ENCODE assay signal across 17 cellular contexts in the genomic region with DNA sequence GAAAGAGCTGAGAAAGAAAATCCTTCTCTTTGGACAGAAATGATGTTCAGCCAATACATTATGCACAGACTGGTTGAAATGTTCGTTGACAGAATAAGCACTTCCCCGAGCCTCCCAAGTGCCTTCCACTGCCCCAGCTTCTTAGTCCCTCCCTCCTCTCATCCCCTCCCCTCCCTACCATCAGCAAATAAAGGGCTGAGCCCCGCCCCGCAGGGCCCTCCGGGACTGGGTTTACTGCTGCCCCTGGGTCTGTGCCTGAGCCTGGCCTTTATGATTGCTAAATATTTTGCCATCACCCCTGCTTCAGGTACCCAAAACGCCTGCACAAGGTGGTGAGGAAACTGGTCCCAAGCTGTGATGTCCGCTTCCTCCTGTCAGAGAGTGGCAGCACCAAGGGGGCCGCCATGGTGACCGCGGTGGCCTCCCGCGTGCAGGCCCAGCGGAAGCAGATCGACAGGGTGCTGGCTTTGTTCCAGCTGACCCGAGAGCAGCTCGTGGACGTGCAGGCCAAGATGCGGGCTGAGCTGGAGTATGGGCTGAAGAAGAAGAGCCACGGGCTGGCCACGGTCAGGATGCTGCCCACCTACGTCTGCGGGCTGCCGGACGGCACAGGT. TPM values are rescaled to one million over a fixed set of nuclear protein-coding genes. Genes with fewer than 3 reads are reported as not detected.
DNase-seq lines count a peak whose midpoint lies in the region; ATAC-seq, FAIRE-seq and TF ChIP-seq lines count a peak whose summit lies in the region.
"Had no signal": no experiment of that assay in that cellular context is flagged by ENCODE, and none has a peak within 500 bp of the region (broad histone marks: within the 10 kb centered on the region; RNA-seq: fewer than 3 reads in every experiment).

No MANE protein-coding gene starts in this region.

- intact Hi-C loops in HepG2 (cut with micrococcal nuclease; ENCODE audit: unreplicated experiment), result no loop called here
- intact Hi-C loops in right lobe of liver (cut with DNase I), result no loop called here
- intact Hi-C loops in activated CD8-positive, alpha-beta T cell treated with anti-CD3 and anti-CD28 coated beads for 36 hours (cut with micrococcal nuclease), result no loop called here

- no peak overlapping the region for H3K56ac ChIP-seq in H1 (replicated peaks; ENCODE audit: insufficient read length, low read depth, low read length)

- no peak overlapping the region for H2BK20ac ChIP-seq in H1 (ENCODE audit: low read length)

- H3K4me3 Mint-ChIP-seq in activated CD8-positive, alpha-beta T cell treated with anti-CD3 and anti-CD28 coated beads for 36 hours, result no peak overlapping the region
- H3K4me3 Mint-ChIP-seq: CD8-positive, alpha-beta memory T cell; IgD-negative memory B cell had no signal

- no TSS peak for BruUV-seq in HepG2 (replicated peaks; lab: Mats Ljungman, UMichigan)

- TF ChIP-seq RAD21 in HepG2 (CRISPR knock-in tag; IDR thresholded peaks at IDR 0.05), result no peak
- TF ChIP-seq RAD21 in H1 (IDR thresholded peaks at IDR 0.05 in 1 of 2, conservative IDR thresholded peaks at IDR 0.05 in 1 of 2; ENCODE audit: low read depth in 2 of 2, low read length in 2 of 2), result no peak

- no peak overlapping the region for H3K4me2 ChIP-seq in HepG2 (ENCODE audit: low read depth, low read length)
- H3K4me2 ChIP-seq in H1 (ENCODE audit: insufficient read depth in 1 of 2, low read depth in 2 of 2, low read length in 2 of 2), result no peak overlapping the region
- no peak overlapping the region for H3K4me2 ChIP-seq in neuronal stem cell (ENCODE audit: insufficient read depth, low read length, poor library complexity, severe bottlenecking)
- H3K4me2 ChIP-seq: BLaER1 had no signal

- no peaks in the 10 kb centered on the region for H3K4me1 Mint-ChIP-seq in activated CD8-positive, alpha-beta T cell treated with anti-CD3 and anti-CD28 coated beads for 36 hours (ENCODE audit: low read depth)
- H3K4me1 Mint-ChIP-seq: CD8-positive, alpha-beta memory T cell; IgD-negative memory B cell had no signal

- 94% methylated on average over 19 of the region's 24 CpGs for WGBS in HepG2 (ENCODE audit: low lambda C conversion rate)
- 92% methylated on average over 9 of the region's 24 CpGs for WGBS in right lobe of liver (ENCODE audit: insufficient coverage, low coverage, low lambda C conversion rate, missing lambda C conversion rate)
- WGBS in H1 (ENCODE audit: extremely low coverage in 1 of 2, insufficient coverage in 1 of 2, insufficient read length in 1 of 2, insufficient replicate concordance in 2 of 2, low coverage in 1 of 2, low lambda C conversion rate in 2 of 2, missing lambda C conversion rate in 1 of 2), 2 experiments, result 95% methylated on average over 24 of the region's 24 CpGs; no CpG with 5 or more reads in 1 of the 2 experiments
- WGBS in neuronal stem cell (ENCODE audit: extremely low coverage in 2 of 2, insufficient read length in 2 of 2, insufficient replicate concordance in 1 of 2), 2 donors, result no CpG with 5 or more reads among the region's 24 CpGs

- H4K91ac ChIP-seq in H1 (replicated peaks; ENCODE audit: insufficient read length, low read length) (no peak overlapping the region), neuronal stem cell (ENCODE audit: low read depth, low read length, poor library complexity) (no peak overlapping the region)

- H3K36me3 ChIP-seq in HepG2 (replicated peaks in 1 of 2; ENCODE audit: control insufficient read depth in 1 of 2, insufficient read depth in 2 of 2, low read length in 2 of 2) (peaks cover 3 to 11% of the 10 kb centered on the region in 2 experiments; a peak in 3 of 5 replicates), right lobe of liver (peaks cover 0 to 5% (median 0%) of the 10 kb centered on the region in 4 donors), H1 (ENCODE audit: control insufficient read depth in 2 of 4, insufficient read depth in 4 of 4, low read length in 3 of 4) (no peaks in the 10 kb centered on the region), neuronal stem cell (replicated peaks in 1 of 2; ENCODE audit: control insufficient read depth in 2 of 2, insufficient read depth in 2 of 2, low read length in 2 of 2) (no peaks in the 10 kb centered on the region)
- H3K36me3 ChIP-seq: BLaER1 had no signal

- H3K27me3 ChIP-seq in HepG2 (ENCODE audit: control insufficient read depth in 1 of 2, insufficient read depth in 2 of 2, low read length in 2 of 2) (no peaks in the 10 kb centered on the region), right lobe of liver (no peaks in the 10 kb centered on the region), H1 (replicated peaks in 1 of 4; ENCODE audit: control insufficient read depth in 3 of 4, extremely low read depth in 1 of 4, insufficient read depth in 3 of 4, low read length in 3 of 4) (no peaks in the 10 kb centered on the region), neuronal stem cell (ENCODE audit: control insufficient read depth in 3 of 3, insufficient read depth in 3 of 3, low read depth in 1 of 3, low read length in 3 of 3) (peaks cover 0 to 21% (median 0%) of the 10 kb centered on the region in 3 experiments)
- H3K27me3 ChIP-seq: BLaER1 had no signal

- ATAC-seq in HepG2 (no peak), right lobe of liver (no peak), GM19395 (IDR thresholded peaks at IDR 0.05; ENCODE audit: unreplicated experiment) (no peak)
- no peak for ATAC-seq in activated CD8-positive, alpha-beta T cell treated with anti-CD3 and anti-CD28 coated beads for 36 hours
- ATAC-seq: HCT116 had no signal

- H2BK15ac ChIP-seq in H1 (ENCODE audit: low read length), result no peak overlapping the region
- no peak overlapping the region for H2BK15ac ChIP-seq in neuronal stem cell (ENCODE audit: low read length)

- no peak overlapping the region for H3K27ac ChIP-seq in HepG2 (ENCODE audit: extremely low read length, insufficient read depth, low read length)
- no peak overlapping the region for H3K27ac ChIP-seq in right lobe of liver
- H3K27ac ChIP-seq in H1 (ENCODE audit: low read depth, low read length), result no peak overlapping the region
- no peak overlapping the region for H3K27ac ChIP-seq in neuronal stem cell (replicated peaks; ENCODE audit: low read length)
- H3K27ac ChIP-seq: BLaER1 had no signal

- CTCF ChIA-PET in HepG2 (lab: Yijun Ruan, JAX; ENCODE audit: low intra/inter-chr PET ratio, low total read pairs) (no interaction called here), H1 (lab: Charles Lee; ENCODE audit: partially characterized antibody) (interaction anchor here (1.0 to 1.9 kb wide), 4 partner anchors 10 to 142 kb away, joined by 3 to 7 read pairs (median 3); no protein-coding TSS in a partner anchor)
- CTCF ChIA-PET in activated CD8-positive, alpha-beta T cell treated with anti-CD3 and anti-CD28 coated beads for 36 hours (lab: Charles Lee), result no interaction called here

- H3K23ac ChIP-seq in H1 (ENCODE audit: insufficient read length), result no peak overlapping the region
- H3K23ac ChIP-seq in neuronal stem cell (ENCODE audit: low read depth, low read length, poor library complexity), result peak overlapping the region; percentile 17

- no peak overlapping the region for H3K4me3 ChIP-seq in HepG2 (replicated peaks in 1 of 3; ENCODE audit: insufficient read depth in 1 of 3, low read depth in 2 of 3, low read length in 3 of 3)
- no peak overlapping the region for H3K4me3 ChIP-seq in right lobe of liver
- no peak overlapping the region for H3K4me3 ChIP-seq in H1 (ENCODE audit: extremely low read depth in 1 of 4, insufficient read depth in 2 of 4, low read depth in 3 of 4, low read length in 4 of 4)
- H3K4me3 ChIP-seq in neuronal stem cell (ENCODE audit: low read length in 2 of 2), result no peak overlapping the region
- H3K4me3 ChIP-seq: BLaER1 had no signal

- H2AK5ac ChIP-seq in H1 (ENCODE audit: low read depth, low read length) (no peak overlapping the region), neuronal stem cell (ENCODE audit: low read depth, low read length) (peak overlapping the region; percentile 40)

- no peak overlapping the region for H2BK5ac ChIP-seq in H1 (ENCODE audit: low read depth, low read length)
- no peak overlapping the region for H2BK5ac ChIP-seq in neuronal stem cell (ENCODE audit: low read length)

- no peak for TF ChIP-seq EP300 in HepG2 (IDR thresholded peaks at IDR 0.05; ENCODE audit: low read depth in 2 of 2, low read length in 2 of 2)
- no peak for TF ChIP-seq EP300 in HepG2 (CRISPR knock-in tag; IDR thresholded peaks at IDR 0.05; ENCODE audit: borderline replicate concordance)
- TF ChIP-seq EP300 in H1 (IDR thresholded peaks at IDR 0.05; ENCODE audit: borderline replicate concordance in 1 of 2, low read depth in 2 of 2, low read length in 2 of 2), result no peak

- DNase-seq in HepG2 (ENCODE audit: low spot score) (no peak), right lobe of liver (no peak), H1 (ENCODE audit: low read depth in 1 of 2, low spot score in 2 of 2) (no peak), neuronal stem cell (ENCODE audit: low spot score) (no peak), NCI-H2107 treated with DMSO at 0.1 percent for 48 hours (lab: John Stamatoyannopoulos, UW; ENCODE audit: unreplicated experiment) (no peak)
- DNase-seq in activated CD8-positive, alpha-beta T cell treated with anti-CD3 and anti-CD28 coated beads for 36 hours, result no peak
- DNase-seq: 8988T; AML-193; Caco-2; CD8-positive, alpha-beta memory T cell; DND-41; GDM1 had no signal

- H3K18ac ChIP-seq in H1 (ENCODE audit: extremely low read depth, low read length) (no peak overlapping the region), neuronal stem cell (ENCODE audit: low read length) (peak overlapping the region; percentile 87)

- in situ Hi-C loops in HepG2 (cut with HindIII; ENCODE audit: extremely low pct_ligation_motif_present, low pct_unique_long_range_greater_than_20kb), result no loop called here

- H3K36me3 Mint-ChIP-seq in activated CD8-positive, alpha-beta T cell treated with anti-CD3 and anti-CD28 coated beads for 36 hours (ENCODE audit: low read depth), result no peaks in the 10 kb centered on the region
- H3K36me3 Mint-ChIP-seq: IgD-negative memory B cell had no signal

- no peaks in the 10 kb centered on the region for H3K79me2 ChIP-seq in HepG2 (ENCODE audit: insufficient read depth, low read length)
- H3K79me2 ChIP-seq in H1 (ENCODE audit: control insufficient read depth in 1 of 2, insufficient read depth in 2 of 2, low read length in 2 of 2), result no peaks in the 10 kb centered on the region

- no peak overlapping the region for H2BK120ac ChIP-seq in H1 (replicated peaks; ENCODE audit: low read depth, low read length)
- H2BK120ac ChIP-seq in neuronal stem cell (ENCODE audit: low read depth, low read length), result no peak overlapping the region

- H3K4ac ChIP-seq in H1 (replicated peaks; ENCODE audit: insufficient read length, low read depth, low read length) (no peak overlapping the region), neuronal stem cell (ENCODE audit: low read length) (no peak overlapping the region)

- H2AFZ ChIP-seq in HepG2 (ENCODE audit: low read length), result no peak overlapping the region
- H2AFZ ChIP-seq in H1 (ENCODE audit: low read length), result no peak overlapping the region
- H2AFZ ChIP-seq in neuronal stem cell (ENCODE audit: low read length), result no peak overlapping the region

- H3K9ac ChIP-seq in HepG2 (ENCODE audit: insufficient read depth, low read depth, low read length) (no peak overlapping the region), H1 (replicated peaks in 1 of 4; ENCODE audit: extremely low read depth in 1 of 4, low read depth in 3 of 4, low read length in 3 of 4) (no peak overlapping the region), neuronal stem cell (ENCODE audit: low read depth, low read length, poor library complexity) (no peak overlapping the region)
- H3K9ac ChIP-seq: BLaER1 had no signal

- TF ChIP-seq CTCF in HepG2 (CRISPR knock-in tag; IDR thresholded peaks at IDR 0.05) (no peak), right lobe of liver (IDR thresholded peaks at IDR 0.05) (no peak), H1 (IDR thresholded peaks at IDR 0.05; ENCODE audit: control extremely low read depth in 1 of 3, insufficient read depth in 1 of 3, low read depth in 1 of 3, low read length in 3 of 3) (no peak)
- TF ChIP-seq CTCF in activated CD8-positive, alpha-beta T cell treated with anti-CD3 and anti-CD28 coated beads for 36 hours (IDR thresholded peaks at IDR 0.05), result no peak

- no peaks in the 10 kb centered on the region for H3K9me3 Mint-ChIP-seq in activated CD8-positive, alpha-beta T cell treated with anti-CD3 and anti-CD28 coated beads for 36 hours
- H3K9me3 Mint-ChIP-seq: CD8-positive, alpha-beta memory T cell; IgD-negative memory B cell had no signal

- no peak overlapping the region for H4K8ac ChIP-seq in H1 (ENCODE audit: extremely low read depth, insufficient read depth, low read length)
- no peak overlapping the region for H4K8ac ChIP-seq in neuronal stem cell (ENCODE audit: low read depth, low read length)

- no peak overlapping the region for H4K5ac ChIP-seq in H1 (ENCODE audit: insufficient read length, low read depth, low read length)

- peak overlapping the region; percentile 39; the same call in 1 of the 2 replicates for H2BK12ac ChIP-seq in H1 (ENCODE audit: low read depth, low read length)
- no peak overlapping the region for H2BK12ac ChIP-seq in neuronal stem cell (ENCODE audit: low read length)

- H3K9me3 ChIP-seq in HepG2 (ENCODE audit: low read length), result no peaks in the 10 kb centered on the region
- no peaks in the 10 kb centered on the region for H3K9me3 ChIP-seq in right lobe of liver
- no peaks in the 10 kb centered on the region for H3K9me3 ChIP-seq in H1 (ENCODE audit: insufficient read depth in 2 of 2, low read depth in 1 of 2, low read length in 1 of 2)
- H3K9me3 ChIP-seq in neuronal stem cell (replicated peaks in 1 of 2; ENCODE audit: control insufficient read depth in 2 of 2, insufficient read depth in 1 of 2, low read depth in 1 of 2, low read length in 2 of 2), result no peaks in the 10 kb centered on the region
- H3K9me3 ChIP-seq: BLaER1 had no signal

- no peaks in the 10 kb centered on the region for H3K27me3 Mint-ChIP-seq in activated CD8-positive, alpha-beta T cell treated with anti-CD3 and anti-CD28 coated beads for 36 hours
- H3K27me3 Mint-ChIP-seq: IgD-negative memory B cell had no signal

- H3K79me1 ChIP-seq in H1 (ENCODE audit: low read depth, low read length) (no peaks in the 10 kb centered on the region), neuronal stem cell (ENCODE audit: low read depth, low read length) (no peaks in the 10 kb centered on the region)

- POLR2A ChIA-PET in HepG2 (lab: Yijun Ruan, JAX), result no interaction called here
- POLR2A ChIA-PET in H1 (lab: Charles Lee; ENCODE audit: partially characterized antibody), result no interaction called here
- POLR2A ChIA-PET in activated CD8-positive, alpha-beta T cell treated with anti-CD3 and anti-CD28 coated beads for 36 hours (lab: Charles Lee), result interaction anchor here (1.0 kb wide), 1 partner anchor 105 kb away, joined by 4 read pairs; no protein-coding TSS in a partner anchor

- H3K23me2 ChIP-seq in H1 (ENCODE audit: low read depth, low read length), result no peaks in the 10 kb centered on the region

- TF ChIP-seq POLR2A in HepG2 (IDR thresholded peaks at IDR 0.05; ENCODE audit: insufficient read depth in 1 of 2, low read depth in 2 of 2, low read length in 2 of 2), result no peak
- TF ChIP-seq POLR2A in right lobe of liver (IDR thresholded peaks at IDR 0.05), result no peak
- TF ChIP-seq POLR2A in H1 (IDR thresholded peaks at IDR 0.05; ENCODE audit: control extremely low read depth in 1 of 2, low read depth in 2 of 2, low read length in 2 of 2), result no peak

- H3K4me1 ChIP-seq in HepG2 (ENCODE audit: insufficient read depth, low read length), result no peaks in the 10 kb centered on the region
- H3K4me1 ChIP-seq in right lobe of liver, result no peaks in the 10 kb centered on the region
- H3K4me1 ChIP-seq in H1 (replicated peaks in 1 of 4; ENCODE audit: control insufficient read depth in 3 of 4, insufficient read depth in 4 of 4, low read length in 3 of 4), result no peaks in the 10 kb centered on the region; a peak in 1 of 7 replicates
- no peaks in the 10 kb centered on the region for H3K4me1 ChIP-seq in neuronal stem cell (ENCODE audit: control insufficient read depth in 2 of 2, insufficient read depth in 1 of 2, low read depth in 1 of 2, low read length in 2 of 2)
- H3K4me1 ChIP-seq: Caco-2 had no signal

- FAIRE-seq in HepG2 (lab: Jason Lieb, UNC) (no peak), H1 (lab: Jason Lieb, UNC) (no peak)
- FAIRE-seq: GM12892 had no signal

- H4K20me1 ChIP-seq in HepG2 (ENCODE audit: insufficient read depth, low read length) (no peaks in the 10 kb centered on the region), H1 (replicated peaks in 1 of 2; ENCODE audit: control insufficient read depth in 1 of 2, insufficient read depth in 2 of 2, low read length in 2 of 2) (no peaks in the 10 kb centered on the region)
- H4K20me1 ChIP-seq: BLaER1 had no signal

- no peak overlapping the region for H3K14ac ChIP-seq in H1 (ENCODE audit: insufficient read length)
- H3K14ac ChIP-seq in neuronal stem cell (ENCODE audit: low read length), result peak overlapping the region; percentile 82

- no peak overlapping the region for H3K27ac Mint-ChIP-seq in activated CD8-positive, alpha-beta T cell treated with anti-CD3 and anti-CD28 coated beads for 36 hours

RNA-seq across cellular contexts. Expression of a gene that starts 28.1 kb away (rescaled TPM):
- total RNA-seq in HepG2 (2016; rRNA removed; fragmentation: Illumina TruSeq; extraction: Trizol) (5.1 and 12.4 TPM in 2 replicates), right lobe of liver (10 to 100 TPM in 3 of 6 experiments, 1 to 10 TPM in 1, under 1 TPM in 2; 0.24 to 44.5 (median 20.1) TPM)
- total RNA-seq in HepG2 (2016; cell fraction: cytosol; rRNA removed; fragmentation: Illumina TruSeq; extraction: Trizol; ENCODE audit: low read depth), result 0.97 and 1.4 TPM in 2 replicates
- total RNA-seq in HepG2 (2016; cell fraction: insoluble cytoplasmic fraction; rRNA removed; fragmentation: Illumina TruSeq; extraction: Trizol), result 4.2 and 12.6 TPM in 2 replicates
- 0.62 and 1.8 TPM in 2 replicates for total RNA-seq in HepG2 (2016; cell fraction: membrane; rRNA removed; fragmentation: Illumina TruSeq; extraction: Trizol)
- 12.0 and 12.7 TPM in 2 replicates for total RNA-seq in HepG2 (2016; cell fraction: nucleus; rRNA removed; fragmentation: Illumina TruSeq; extraction: Trizol)
- polyA plus RNA-seq in HepG2 (2011; rRNA removed) (8.1 and 10.1 TPM in 2 replicates), H1 (2011; rRNA removed) (0.05 and 0.12 TPM in 2 replicates)
- 6.7 and 7.2 TPM in 2 replicates for polyA plus RNA-seq in HepG2 (2011; cell fraction: cytosol; rRNA removed)
- 18.6 and 25.4 TPM in 2 replicates for polyA plus RNA-seq in HepG2 (2011; cell fraction: nucleus; rRNA removed)
- 8.5 and 11.3 TPM in 2 replicates for polyA plus RNA-seq in HepG2 (2012)
- polyA plus RNA-seq in HepG2 (2016; cell fraction: cytosol; fragmentation: Illumina TruSeq; extraction: Trizol; ENCODE audit: low read depth), result 0.33 and 0.90 TPM in 2 replicates
- polyA plus RNA-seq in HepG2 (2016; cell fraction: insoluble cytoplasmic fraction; fragmentation: Illumina TruSeq; extraction: Trizol; ENCODE audit: low read depth), result 3.2 and 3.3 TPM in 2 replicates
- polyA plus RNA-seq in HepG2 (2016; cell fraction: membrane; fragmentation: Illumina TruSeq; extraction: Trizol; ENCODE audit: low read depth), result 0.48 and 0.57 TPM in 2 replicates
- 11.3 and 14.6 TPM in 2 replicates for polyA plus RNA-seq in HepG2 (2016; cell fraction: nucleus; fragmentation: Illumina TruSeq; extraction: Trizol; ENCODE audit: insufficient read depth, low read depth)
- polyA minus RNA-seq in HepG2 (2011; rRNA and poly(A)+ RNA removed; ENCODE audit: low replicate concordance), result 1.0 and 9.3 TPM in 2 replicates
- 6.2 and 7.9 TPM in 2 replicates for polyA minus RNA-seq in HepG2 (2011; cell fraction: cytosol; rRNA and poly(A)+ RNA removed)
- polyA minus RNA-seq in HepG2 (2011; cell fraction: nucleus; rRNA and poly(A)+ RNA removed), result 9.5 and 15.7 TPM in 2 replicates
- 0.11 and 0.78 TPM in 2 replicates for total RNA-seq in H1 (2021; fragmentation: NEBNext Ultra II Directional; extraction: Animal tissue kit (Norgen Biotek cat#: 25700))
- polyA plus RNA-seq in H1 (2011; cell fraction: cytosol; rRNA removed), result 0.12 TPM
- 0.24 TPM for polyA plus RNA-seq in H1 (2011; cell fraction: nucleus; rRNA removed)
- polyA plus RNA-seq in H1 (2012, experiment 1 of 2), result 0.09 to 0.12 TPM (median 0.12 TPM) in 3 of 4 replicates, not detected in the other
- polyA plus RNA-seq in H1 (2012, experiment 2 of 2), result not detected
- 0.18 TPM for polyA plus RNA-seq in H1 (2013, experiment 1 of 2)
- 0.11 TPM for polyA plus RNA-seq in H1 (2013, experiment 2 of 2)
- 0.37 TPM in 1 of 2 replicates, not detected in the other for polyA minus RNA-seq in H1 (2011; rRNA and poly(A)+ RNA removed)
- polyA minus RNA-seq in H1 (2011; cell fraction: cytosol; rRNA and poly(A)+ RNA removed), result not detected
- not detected for polyA minus RNA-seq in H1 (2011; cell fraction: nucleus; rRNA and poly(A)+ RNA removed)
- not detected for polyA plus RNA-seq in neuronal stem cell (2013, experiment 1 of 2)
- polyA plus RNA-seq in neuronal stem cell (2013, experiment 2 of 2), result not detected
- under 1 TPM in 1 of 2 experiments, not detected in 1; 0.40 TPM for total RNA-seq in activated CD8-positive, alpha-beta T cell treated with anti-CD3 and anti-CD28 coated beads for 36 hours

RNA-seq across cellular contexts. Expression of a gene that starts 30.1 kb away (rescaled TPM):
- total RNA-seq in HepG2 (2016; rRNA removed; fragmentation: Illumina TruSeq; extraction: Trizol) (0.21 and 0.29 TPM in 2 replicates), right lobe of liver (10 to 100 TPM in 2 of 6 experiments, 1 to 10 TPM in 4; 4.2 to 28.0 (median 7.2) TPM)
- not detected in 2 replicates for total RNA-seq in HepG2 (2016; cell fraction: cytosol; rRNA removed; fragmentation: Illumina TruSeq; extraction: Trizol; ENCODE audit: low read depth)
- total RNA-seq in HepG2 (2016; cell fraction: insoluble cytoplasmic fraction; rRNA removed; fragmentation: Illumina TruSeq; extraction: Trizol), result 0.13 and 0.32 TPM in 2 replicates
- total RNA-seq in HepG2 (2016; cell fraction: membrane; rRNA removed; fragmentation: Illumina TruSeq; extraction: Trizol), result 0.09 and 0.14 TPM in 2 replicates
- total RNA-seq in HepG2 (2016; cell fraction: nucleus; rRNA removed; fragmentation: Illumina TruSeq; extraction: Trizol), result 0.19 and 0.25 TPM in 2 replicates
- polyA plus RNA-seq in HepG2 (2011; rRNA removed) (1.3 and 1.5 TPM in 2 replicates), H1 (2011; rRNA removed) (55.8 and 91.2 TPM in 2 replicates)
- polyA plus RNA-seq in HepG2 (2011; cell fraction: cytosol; rRNA removed), result 1.3 and 1.5 TPM in 2 replicates
- polyA plus RNA-seq in HepG2 (2011; cell fraction: nucleus; rRNA removed), result 1.1 TPM in 2 replicates
- 1.6 and 4.1 TPM in 2 replicates for polyA plus RNA-seq in HepG2 (2012)
- 0.05 and 0.09 TPM in 2 replicates for polyA plus RNA-seq in HepG2 (2016; cell fraction: cytosol; fragmentation: Illumina TruSeq; extraction: Trizol; ENCODE audit: low read depth)
- polyA plus RNA-seq in HepG2 (2016; cell fraction: insoluble cytoplasmic fraction; fragmentation: Illumina TruSeq; extraction: Trizol; ENCODE audit: low read depth), result 0.26 and 0.28 TPM in 2 replicates
- 0.09 TPM in 1 of 2 replicates, not detected in the other for polyA plus RNA-seq in HepG2 (2016; cell fraction: membrane; fragmentation: Illumina TruSeq; extraction: Trizol; ENCODE audit: low read depth)
- polyA plus RNA-seq in HepG2 (2016; cell fraction: nucleus; fragmentation: Illumina TruSeq; extraction: Trizol; ENCODE audit: insufficient read depth, low read depth), result 0.16 and 0.31 TPM in 2 replicates
- 3.6 and 8.9 TPM in 2 replicates for polyA minus RNA-seq in HepG2 (2011; rRNA and poly(A)+ RNA removed; ENCODE audit: low replicate concordance)
- 1.5 and 2.0 TPM in 2 replicates for polyA minus RNA-seq in HepG2 (2011; cell fraction: cytosol; rRNA and poly(A)+ RNA removed)
- 0.75 and 1.3 TPM in 2 replicates for polyA minus RNA-seq in HepG2 (2011; cell fraction: nucleus; rRNA and poly(A)+ RNA removed)
- total RNA-seq in H1 (2021; fragmentation: NEBNext Ultra II Directional; extraction: Animal tissue kit (Norgen Biotek cat#: 25700)), result 237 and 247 TPM in 2 replicates
- 99.9 TPM for polyA plus RNA-seq in H1 (2011; cell fraction: cytosol; rRNA removed)
- 110 TPM for polyA plus RNA-seq in H1 (2011; cell fraction: nucleus; rRNA removed)
- polyA plus RNA-seq in H1 (2012, experiment 1 of 2), result 178 to 213 TPM (median 203 TPM) in 4 replicates
- polyA plus RNA-seq in H1 (2012, experiment 2 of 2), result 65.2 TPM
- polyA plus RNA-seq in H1 (2013, experiment 1 of 2), result 115 TPM
- 110 TPM for polyA plus RNA-seq in H1 (2013, experiment 2 of 2)
- 135 and 144 TPM in 2 replicates for polyA minus RNA-seq in H1 (2011; rRNA and poly(A)+ RNA removed)
- polyA minus RNA-seq in H1 (2011; cell fraction: cytosol; rRNA and poly(A)+ RNA removed), result 76.1 TPM
- polyA minus RNA-seq in H1 (2011; cell fraction: nucleus; rRNA and poly(A)+ RNA removed), result 44.9 TPM
- polyA plus RNA-seq in neuronal stem cell (2013, experiment 1 of 2), result 26.2 TPM
- 26.0 TPM for polyA plus RNA-seq in neuronal stem cell (2013, experiment 2 of 2)
- total RNA-seq in activated CD8-positive, alpha-beta T cell treated with anti-CD3 and anti-CD28 coated beads for 36 hours, result 100 to 1,000 TPM; 314 to 325 TPM
